1 cellular context compared by ENCODE assay signal in genomic region chr1:151547119-151547899, GRCh38.
A peak's percentile ranks its signal among the peaks of the same experiment; 100 is the strongest.
TF ChIP-seq lines count a peak whose summit lies in the region.

No MANE protein-coding gene starts in this region.

TF ChIP-seq in HepG2, 621 proteins besides CTCF, POLR2A, EP300 and RAD21 (continued from another document and continues in another):
- no peak for TF ChIP-seq PRDM4 (CRISPR knock-in tag; IDR thresholded peaks at IDR 0.05; ENCODE audit: borderline replicate concordance)
- 0 out of 2 replicates have a peak, but pooled peaks have one; percentile 30 for TF ChIP-seq DR1 (CRISPR knock-in tag; IDR thresholded peaks at IDR 0.05)
- no peak for TF ChIP-seq ZNF816 (CRISPR knock-in tag; IDR thresholded peaks at IDR 0.05; ENCODE audit: borderline replicate concordance)
- no peak for TF ChIP-seq DMTF1 (CRISPR knock-in tag; IDR thresholded peaks at IDR 0.05)
- TF ChIP-seq ZNF101 (CRISPR knock-in tag; IDR thresholded peaks at IDR 0.05; ENCODE audit: borderline replicate concordance, low read depth) = no peak
- no peak for TF ChIP-seq ZNF468 (CRISPR knock-in tag; IDR thresholded peaks at IDR 0.05)
- TF ChIP-seq ZFP36L1 (CRISPR knock-in tag; IDR thresholded peaks at IDR 0.05) = no peak
- no peak for TF ChIP-seq ZNF225 (CRISPR knock-in tag; IDR thresholded peaks at IDR 0.05)
- peak; percentile 18; the same call in 1 of the 2 replicates for TF ChIP-seq ZFP91 (CRISPR knock-in tag; IDR thresholded peaks at IDR 0.05; ENCODE audit: borderline replicate concordance)
- TF ChIP-seq BCL3 (CRISPR knock-in tag; IDR thresholded peaks at IDR 0.05) = peak; percentile 54
- TF ChIP-seq ZNF639 (CRISPR knock-in tag; conservative IDR thresholded peaks at IDR 0.05) = no peak
- TF ChIP-seq ESRRA (CRISPR knock-in tag; IDR thresholded peaks at IDR 0.05; ENCODE audit: low read depth) = no peak
- peak; percentile 46; the same call in 1 of the 2 replicates for TF ChIP-seq ZNF644 (CRISPR knock-in tag; IDR thresholded peaks at IDR 0.05; ENCODE audit: low read depth)
- TF ChIP-seq TOPORS (CRISPR knock-in tag; IDR thresholded peaks at IDR 0.05) = no peak
- no peak for TF ChIP-seq ZNF547 (CRISPR knock-in tag; IDR thresholded peaks at IDR 0.05)
- TF ChIP-seq MXI1 (IDR thresholded peaks at IDR 0.05; ENCODE audit: borderline replicate concordance, low read depth, low read length) = peak; percentile 99
- no peak for TF ChIP-seq ZNF562 (CRISPR knock-in tag; IDR thresholded peaks at IDR 0.05; ENCODE audit: borderline replicate concordance)
- TF ChIP-seq NBN (conservative IDR thresholded peaks at IDR 0.05) = no peak
- TF ChIP-seq FOXA1 (IDR thresholded peaks at IDR 0.05) = no peak
- TF ChIP-seq FOXA1 (CRISPR knock-in tag; IDR thresholded peaks at IDR 0.05) = peak; percentile 15; the same call in 1 of the 2 replicates
- no peak for TF ChIP-seq NFE2 (CRISPR knock-in tag; IDR thresholded peaks at IDR 0.05)
- peak; percentile 52 for TF ChIP-seq RERE (CRISPR knock-in tag; IDR thresholded peaks at IDR 0.05; ENCODE audit: low read depth)
- no peak for TF ChIP-seq U2AF1 (optimal IDR thresholded peaks at IDR 0.05; ENCODE audit: low read depth, low read length)
- TF ChIP-seq ZNF362 (CRISPR knock-in tag; IDR thresholded peaks at IDR 0.05; ENCODE audit: borderline replicate concordance) = no peak
- TF ChIP-seq SSRP1 (CRISPR knock-in tag; IDR thresholded peaks at IDR 0.05) = no peak
- TF ChIP-seq SNAPC5 (CRISPR knock-in tag; IDR thresholded peaks at IDR 0.05; ENCODE audit: borderline replicate concordance) = no peak
- TF ChIP-seq JARID2 (CRISPR knock-in tag; IDR thresholded peaks at IDR 0.05; ENCODE audit: insufficient replicate concordance) = no peak
- TF ChIP-seq YY1 (IDR thresholded peaks at IDR 0.05; ENCODE audit: insufficient read depth, insufficient replicate concordance, low read depth, low read length) = no peak
- TF ChIP-seq DNMT3B (CRISPR knock-in tag; conservative IDR thresholded peaks at IDR 0.05) = no peak
- no peak for TF ChIP-seq ZSCAN12 (CRISPR knock-in tag; IDR thresholded peaks at IDR 0.05)
- peak; percentile 74 for TF ChIP-seq HNF4G (IDR thresholded peaks at IDR 0.05; ENCODE audit: borderline replicate concordance, low read depth, low read length)
- peak; percentile 79; the same call in 1 of the 2 replicates for TF ChIP-seq HNF4G (CRISPR knock-in tag; IDR thresholded peaks at IDR 0.05; ENCODE audit: borderline replicate concordance, low read depth)
- no peak for TF ChIP-seq ZSCAN22 (CRISPR knock-in tag; IDR thresholded peaks at IDR 0.05)
- TF ChIP-seq TGIF2 (CRISPR knock-in tag; IDR thresholded peaks at IDR 0.05) = peak; percentile 90; the same call in 1 of the 2 replicates
- TF ChIP-seq ZNF329 (CRISPR knock-in tag; IDR thresholded peaks at IDR 0.05; ENCODE audit: low read depth) = no peak
- TF ChIP-seq ZNF83 (CRISPR knock-in tag; IDR thresholded peaks at IDR 0.05; ENCODE audit: borderline replicate concordance) = no peak
- no peak for TF ChIP-seq NONO (IDR thresholded peaks at IDR 0.05)
- peak; percentile 54; the same call in 1 of the 2 replicates for TF ChIP-seq NONO (CRISPR knock-in tag; conservative IDR thresholded peaks at IDR 0.05)
- no peak for TF ChIP-seq NPAS2 (CRISPR knock-in tag; IDR thresholded peaks at IDR 0.05; ENCODE audit: borderline replicate concordance)
- no peak for TF ChIP-seq HOXA9 (CRISPR knock-in tag; IDR thresholded peaks at IDR 0.05; ENCODE audit: borderline replicate concordance)
- peak; percentile 61; the same call in 1 of the 2 replicates for TF ChIP-seq ZNF792 (CRISPR knock-in tag; IDR thresholded peaks at IDR 0.05)
- TF ChIP-seq FOXM1 (CRISPR knock-in tag; IDR thresholded peaks at IDR 0.05) = no peak
- no peak for TF ChIP-seq ZNF557 (CRISPR knock-in tag; IDR thresholded peaks at IDR 0.05)
- no peak for TF ChIP-seq WIZ (CRISPR knock-in tag; IDR thresholded peaks at IDR 0.05)
- no peak for TF ChIP-seq ZNF775 (CRISPR knock-in tag; IDR thresholded peaks at IDR 0.05; ENCODE audit: borderline replicate concordance)
- TF ChIP-seq SMC3 (IDR thresholded peaks at IDR 0.05; ENCODE audit: low read length) = no peak
- TF ChIP-seq ATF2 (CRISPR knock-in tag; IDR thresholded peaks at IDR 0.05) = peak; percentile 95
- no peak for TF ChIP-seq ZNF530 (CRISPR knock-in tag; IDR thresholded peaks at IDR 0.05; ENCODE audit: low read depth)
- TF ChIP-seq HDAC1 (CRISPR knock-in tag; IDR thresholded peaks at IDR 0.05) = peak; percentile 85
- TF ChIP-seq IKZF4 (CRISPR knock-in tag; IDR thresholded peaks at IDR 0.05; ENCODE audit: borderline replicate concordance, low read depth, not compliant biosample characterization) = no peak
